ENCODE assay signal across 9 cellular contexts in the genomic region with DNA sequence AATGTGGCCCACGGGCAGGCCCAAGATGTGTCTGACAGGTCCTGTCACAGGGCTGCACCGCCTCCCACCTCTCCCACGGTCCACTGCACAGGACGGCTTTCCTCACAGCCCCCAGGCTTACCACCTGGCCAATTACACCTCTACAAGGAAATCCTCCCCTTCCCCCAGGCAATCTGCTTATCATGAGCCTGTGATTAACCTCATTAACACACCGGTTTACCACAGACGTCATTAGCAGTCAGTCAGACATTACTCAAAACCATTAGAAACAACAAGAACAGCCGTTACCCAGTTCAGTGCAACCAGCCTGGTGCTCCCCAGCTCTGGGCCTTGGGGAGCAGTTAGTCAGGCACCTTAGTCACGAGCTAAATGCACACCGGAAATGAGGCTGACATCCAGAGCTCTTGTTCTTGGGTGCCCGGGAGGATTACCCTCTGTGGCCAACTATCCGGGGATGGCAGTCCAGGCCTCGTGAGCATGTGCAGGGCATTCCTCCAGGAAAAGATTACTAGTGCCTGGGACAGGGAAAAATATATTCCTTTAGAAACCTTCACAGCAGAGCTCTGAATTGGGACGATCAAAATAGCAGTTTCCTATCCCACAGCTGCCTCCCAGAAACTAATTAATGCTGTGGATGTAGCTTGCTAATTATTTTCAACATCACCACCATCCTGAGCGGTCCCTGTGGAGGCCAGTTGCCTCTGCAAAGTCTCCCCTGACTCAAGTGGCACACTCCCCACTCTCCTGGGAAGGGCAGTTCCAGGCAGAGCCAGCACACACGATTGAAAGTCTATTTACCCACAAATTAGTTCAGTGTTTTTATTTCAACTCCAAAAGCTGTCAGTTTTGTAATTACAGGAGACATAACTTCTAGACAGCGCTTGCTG. TPM values are rescaled to one million over a fixed set of nuclear protein-coding genes. Genes with fewer than 3 reads are reported as not detected.
A peak's percentile ranks its signal among the peaks of the same experiment; 100 is the strongest.
DNase-seq lines count a peak whose midpoint lies in the region; ATAC-seq and TF ChIP-seq lines count a peak whose summit lies in the region.
"Had no signal": no experiment of that assay in that cellular context is flagged by ENCODE, and none has a peak within 500 bp of the region (broad histone marks: within the 10 kb centered on the region; RNA-seq: fewer than 3 reads in every experiment).

No MANE protein-coding gene starts in this region.

- POLR2A ChIA-PET in CD4-positive, alpha-beta T cell (lab: Charles Lee) = interaction anchor here (1.0 kb wide), 1 partner anchor 35 kb away, joined by 3 read pairs; no protein-coding TSS in a partner anchor

- peak overlapping the region; percentile 8 for H3K27ac Mint-ChIP-seq in CD4-positive, alpha-beta T cell
- H3K27ac Mint-ChIP-seq in activated T-helper 2 cell treated with anti-CD3 and anti-CD28 coated beads, Interferon-gamma antibody, Interleukin-2, Interleukin-4, amounts not matched to agents 10 μg/mL and 5 μg/mL and 100 μg/mL, durations not matched to agents 14 hours and 24 hours and 36 hours = no peak overlapping the region

- H3K27me3 Mint-ChIP-seq in CD4-positive, alpha-beta T cell = no peaks in the 10 kb centered on the region
- no peaks in the 10 kb centered on the region for H3K27me3 Mint-ChIP-seq in activated T-helper 2 cell treated with anti-CD3 and anti-CD28 coated beads, Interferon-gamma antibody, Interleukin-2, Interleukin-4, amounts not matched to agents 10 μg/mL and 5 μg/mL and 100 μg/mL, durations not matched to agents 14 hours and 24 hours and 36 hours (ENCODE audit: low read depth)
- H3K27me3 Mint-ChIP-seq: naive B cell had no signal

- no peak overlapping the region for H3K27ac ChIP-seq in CD4-positive, alpha-beta T cell (ENCODE audit: low read depth, low read length)

- H3K9me3 ChIP-seq in CD4-positive, alpha-beta T cell (ENCODE audit: control insufficient read depth, low read length) = no peaks in the 10 kb centered on the region

- intact Hi-C loops in CD4-positive, alpha-beta T cell (cut with DNase I, micrococcal nuclease) = no loop called here
- intact Hi-C loops in activated T-helper 2 cell treated with anti-CD3 and anti-CD28 coated beads, Interferon-gamma antibody, Interleukin-2, Interleukin-4, amounts not matched to agents 10 μg/mL and 5 μg/mL and 100 μg/mL, durations not matched to agents 14 hours and 24 hours and 36 hours (cut with micrococcal nuclease) = no loop called here

- no peaks in the 10 kb centered on the region for H3K27me3 ChIP-seq in CD4-positive, alpha-beta T cell (ENCODE audit: control insufficient read depth, insufficient read depth, low read length)

- peak in 4 of 10 experiments; percentile 8 to 36 (median 18) for DNase-seq in CD4-positive, alpha-beta T cell
- peak; percentile 57 for DNase-seq in T1000 (lab: John Stamatoyannopoulos, UW)
- peak; percentile 91 for DNase-seq in kidney tubule cell (ENCODE audit: low spot score)
- DNase-seq in SW 1271 (lab: John Stamatoyannopoulos, UW) = no peak
- DNase-seq in activated T-helper 2 cell treated with anti-CD3 and anti-CD28 coated beads, Interferon-gamma antibody, Interleukin-2, Interleukin-4, amounts not matched to agents 10 μg/mL and 5 μg/mL and 100 μg/mL, durations not matched to agents 14 hours and 24 hours and 36 hours (ENCODE audit: low spot score) = no peak
- DNase-seq in amniotic stem cell (lab: John Stamatoyannopoulos, UW) = no peak
- DNase-seq: naive B cell had no signal

- H3K9me3 Mint-ChIP-seq in CD4-positive, alpha-beta T cell = no peaks in the 10 kb centered on the region
- no peaks in the 10 kb centered on the region for H3K9me3 Mint-ChIP-seq in activated T-helper 2 cell treated with anti-CD3 and anti-CD28 coated beads, Interferon-gamma antibody, Interleukin-2, Interleukin-4, amounts not matched to agents 10 μg/mL and 5 μg/mL and 100 μg/mL, durations not matched to agents 14 hours and 24 hours and 36 hours
- H3K9me3 Mint-ChIP-seq: naive B cell had no signal

- TF ChIP-seq CTCF in CD4-positive, alpha-beta T cell (IDR thresholded peaks at IDR 0.05) = no peak

- peaks cover 64% of the 10 kb centered on the region for H3K36me3 Mint-ChIP-seq in CD4-positive, alpha-beta T cell (ENCODE audit: low read depth)
- H3K36me3 Mint-ChIP-seq in activated T-helper 2 cell treated with anti-CD3 and anti-CD28 coated beads, Interferon-gamma antibody, Interleukin-2, Interleukin-4, amounts not matched to agents 10 μg/mL and 5 μg/mL and 100 μg/mL, durations not matched to agents 14 hours and 24 hours and 36 hours (ENCODE audit: low read depth) = peaks cover 17% of the 10 kb centered on the region

- H3K4me3 Mint-ChIP-seq in CD4-positive, alpha-beta T cell = no peak overlapping the region
- H3K4me3 Mint-ChIP-seq in activated T-helper 2 cell treated with anti-CD3 and anti-CD28 coated beads, Interferon-gamma antibody, Interleukin-2, Interleukin-4, amounts not matched to agents 10 μg/mL and 5 μg/mL and 100 μg/mL, durations not matched to agents 14 hours and 24 hours and 36 hours (ENCODE audit: low read depth) = no peak overlapping the region

- peaks cover under 1% of the 10 kb centered on the region for H3K4me1 Mint-ChIP-seq in CD4-positive, alpha-beta T cell (ENCODE audit: low read depth)
- peaks cover 2% of the 10 kb centered on the region for H3K4me1 Mint-ChIP-seq in activated T-helper 2 cell treated with anti-CD3 and anti-CD28 coated beads, Interferon-gamma antibody, Interleukin-2, Interleukin-4, amounts not matched to agents 10 μg/mL and 5 μg/mL and 100 μg/mL, durations not matched to agents 14 hours and 24 hours and 36 hours (ENCODE audit: low read depth)

- ATAC-seq in CD4-positive, alpha-beta T cell (ENCODE audit: poor library complexity) = peak; percentile 77
- ATAC-seq in HG03280 (IDR thresholded peaks at IDR 0.05; ENCODE audit: unreplicated experiment) (peak; percentile 53), HG03025 (IDR thresholded peaks at IDR 0.05; ENCODE audit: low FRiP score, unreplicated experiment) (no peak)

- CTCF ChIA-PET in CD4-positive, alpha-beta T cell (lab: Charles Lee) = no interaction called here

RNA-seq across cellular contexts. Expression of a gene that starts 38.1 kb away (rescaled TPM):
- total RNA-seq in CD4-positive, alpha-beta T cell = 10 to 100 TPM; 28.6 to 29.3 TPM
- total RNA-seq in activated T-helper 2 cell treated with anti-CD3 and anti-CD28 coated beads, Interferon-gamma antibody, Interleukin-2, Interleukin-4, amounts not matched to agents 10 μg/mL and 5 μg/mL and 100 μg/mL, durations not matched to agents 14 hours and 24 hours and 36 hours = 6.3 and 6.4 TPM in 2 replicates

Comparison
In these comparisons a context has a peak if more than half of its experiments do, and no peak if none do; other contexts are left out.
1. DNase-seq: peak in T1000 (single experiment) and kidney tubule cell (single experiment); none in SW 1271 (0 of 2), activated T-helper 2 cell treated with anti-CD3 and anti-CD28 coated beads, Interferon-gamma antibody, Interleukin-2, Interleukin-4, amounts not matched to agents 10 μg/mL and 5 μg/mL and 100 μg/mL, durations not matched to agents 14 hours and 24 hours and 36 hours (single experiment) and amniotic stem cell (single experiment).